34 cellular contexts compared by ENCODE assay signal in the genomic region with DNA sequence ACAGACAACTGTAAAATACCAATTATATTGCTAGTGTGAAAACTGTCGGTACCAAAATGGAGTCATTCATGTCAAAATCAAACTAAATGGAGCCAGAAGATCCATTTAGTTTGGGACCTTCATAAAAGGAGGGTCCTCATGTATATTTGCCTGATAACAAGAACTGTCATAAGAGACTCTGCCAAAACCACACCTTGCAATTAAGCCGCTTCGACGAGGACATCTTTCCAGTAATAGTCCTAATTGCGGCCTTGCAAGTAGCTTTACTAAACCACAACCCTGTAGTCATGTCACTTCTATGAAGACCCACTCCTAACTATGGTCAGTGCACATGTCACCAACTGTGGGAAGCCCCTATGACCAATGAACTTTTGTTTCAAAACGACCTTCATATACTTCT. TPM values are rescaled to one million over a fixed set of nuclear protein-coding genes. Genes with fewer than 3 reads are reported as not detected.
"Had no signal": no experiment of that assay in that cellular context is flagged by ENCODE, and none has a peak within 500 bp of the region (broad histone marks: within the 10 kb centered on the region; RNA-seq: fewer than 3 reads in every experiment).

No MANE protein-coding gene starts in this region.

- ATAC-seq: left colon; left lung; lower lobe of right lung; naive thymus-derived CD8-positive, alpha-beta T cell; pancreas; sciatic nerve; stimulated activated effector memory CD8-positive, alpha-beta T cell treated with anti-CD3 and anti-CD28 coated beads, Interleukin-12 subunit alpha, Interleukin-12 subunit beta, amount 100 ng/mL, for 72 hours; stimulated activated naive CD8-positive, alpha-beta T cell treated with anti-CD3 and anti-CD28 coated beads, Interleukin-15, amount 100 ng/mL, for 72 hours had no signal

- H3K36me3 ChIP-seq: left lung, lower lobe of right lung, pancreas, prostate gland, spleen, tibial nerve, uterus had no signal

- H3K4me3 ChIP-seq: left lung, lower lobe of right lung, pancreas, prostate gland, spleen, tibial nerve, uterus had no signal

- H3K4me1 Mint-ChIP-seq: immature natural killer cell; nephron; neural crest cell; stimulated activated effector memory CD8-positive, alpha-beta T cell treated with anti-CD3 and anti-CD28 coated beads, Interleukin-12 subunit alpha, Interleukin-12 subunit beta, amount 100 ng/mL, for 72 hours; stimulated activated naive CD8-positive, alpha-beta T cell treated with anti-CD3 and anti-CD28 coated beads, Interleukin-15, amount 100 ng/mL, for 72 hours had no signal

- H3K4me3 Mint-ChIP-seq: immature natural killer cell; naive thymus-derived CD8-positive, alpha-beta T cell; nephron; neural crest cell; stimulated activated effector memory CD8-positive, alpha-beta T cell treated with anti-CD3 and anti-CD28 coated beads, Interleukin-12 subunit alpha, Interleukin-12 subunit beta, amount 100 ng/mL, for 72 hours; stimulated activated naive CD8-positive, alpha-beta T cell treated with anti-CD3 and anti-CD28 coated beads, Interleukin-15, amount 100 ng/mL, for 72 hours; type B pancreatic cell had no signal

- H3K27me3 Mint-ChIP-seq: stimulated activated naive CD8-positive, alpha-beta T cell treated with anti-CD3 and anti-CD28 coated beads, Interleukin-15, amount 100 ng/mL, for 72 hours; type B pancreatic cell had no signal

- H3K27ac Mint-ChIP-seq: immature natural killer cell; naive thymus-derived CD8-positive, alpha-beta T cell; nephron; stimulated activated effector memory CD8-positive, alpha-beta T cell treated with anti-CD3 and anti-CD28 coated beads, Interleukin-12 subunit alpha, Interleukin-12 subunit beta, amount 100 ng/mL, for 72 hours; stimulated activated naive CD8-positive, alpha-beta T cell treated with anti-CD3 and anti-CD28 coated beads, Interleukin-15, amount 100 ng/mL, for 72 hours; type B pancreatic cell had no signal

- H3K27me3 ChIP-seq: left lung, pancreas, spleen, tibial nerve, uterus had no signal

- H3K4me1 ChIP-seq: left lung, lower lobe of right lung, pancreas, prostate gland, spleen, tibial nerve, uterus had no signal

- DNase-seq: hippocampal formation; immature natural killer cell; kidney; left colon; left lung; lower lobe of right lung; mammary epithelial cell; mesenchymal stem cell; naive thymus-derived CD8-positive, alpha-beta T cell; nucleus accumbens; pancreas; posterior cingulate gyrus; retina; right cardiac atrium; small intestine; spleen; stimulated activated CD4-positive, alpha-beta T cell treated with anti-CD3 and anti-CD28 coated beads, Interleukin-4, amount 100 ng/mL, for 24 hours; stimulated activated naive CD4-positive, alpha-beta T cell treated with Interleukin-2 at 50 U/mL for 16 hours; stimulated activated naive CD8-positive, alpha-beta T cell treated with anti-CD3 and anti-CD28 coated beads, Interleukin-15, amount 100 ng/mL, for 72 hours; uterus had no signal

- H3K9me3 Mint-ChIP-seq: immature natural killer cell; naive thymus-derived CD8-positive, alpha-beta T cell; nephron; stimulated activated effector memory CD8-positive, alpha-beta T cell treated with anti-CD3 and anti-CD28 coated beads, Interleukin-12 subunit alpha, Interleukin-12 subunit beta, amount 100 ng/mL, for 72 hours; stimulated activated naive CD8-positive, alpha-beta T cell treated with anti-CD3 and anti-CD28 coated beads, Interleukin-15, amount 100 ng/mL, for 72 hours; type B pancreatic cell had no signal

- H3K36me3 Mint-ChIP-seq: immature natural killer cell; naive thymus-derived CD8-positive, alpha-beta T cell; stimulated activated effector memory CD8-positive, alpha-beta T cell treated with anti-CD3 and anti-CD28 coated beads, Interleukin-12 subunit alpha, Interleukin-12 subunit beta, amount 100 ng/mL, for 72 hours; type B pancreatic cell had no signal

- H3K27ac ChIP-seq: left lung, lower lobe of right lung, pancreas, prostate gland, spleen, tibial nerve, uterus had no signal

- FAIRE-seq: islet of Langerhans, kidney, pancreas, small intestine had no signal

- H3K9me3 ChIP-seq: left lung, lower lobe of right lung, pancreas, prostate gland, spleen, tibial nerve, uterus had no signal

RNA-seq across cellular contexts. Expression of a gene that starts 9.4 kb away (rescaled TPM):
- total RNA-seq: left colon, mammary epithelial cell, neural crest cell had no signal
- polyA plus RNA-seq: immature natural killer cell; liver; mammary epithelial cell; naive thymus-derived CD8-positive, alpha-beta T cell; pancreas; small intestine; spleen had no signal

RNA-seq across cellular contexts. Expression of a gene that starts 11.9 kb away (rescaled TPM):
- total RNA-seq: kidney; left colon; left lung; liver; lower lobe of right lung; mammary epithelial cell; mucosa of gallbladder; naive thymus-derived CD8-positive, alpha-beta T cell; neural crest cell; osteoblast; pancreas; prostate gland; right cardiac atrium; sciatic nerve; spleen; temporal lobe; tibial nerve; ureter; uterus had no signal
- polyA plus RNA-seq: immature natural killer cell; liver; mammary epithelial cell; naive thymus-derived CD8-positive, alpha-beta T cell; pancreas; right cardiac atrium; small intestine; spleen; thymus had no signal

RNA-seq across cellular contexts. Expression of a gene that starts 16.1 kb away (rescaled TPM):
- total RNA-seq: mammary epithelial cell had no signal
- polyA plus RNA-seq: immature natural killer cell; mammary epithelial cell; naive thymus-derived CD8-positive, alpha-beta T cell had no signal

RNA-seq across cellular contexts. Expression of a gene that starts 47.9 kb away (rescaled TPM):
- total RNA-seq: mammary epithelial cell; mucosa of gallbladder; naive thymus-derived CD8-positive, alpha-beta T cell; neural crest cell; right cardiac atrium; temporal lobe had no signal
- polyA plus RNA-seq: immature natural killer cell; liver; mammary epithelial cell; naive thymus-derived CD8-positive, alpha-beta T cell; pancreas; right cardiac atrium; small intestine; spleen; thymus had no signal

RNA-seq across cellular contexts. Expression of a gene that starts 51.3 kb away (rescaled TPM):
- total RNA-seq: kidney; left colon; left lung; liver; lower lobe of right lung; mammary epithelial cell; mucosa of gallbladder; naive thymus-derived CD8-positive, alpha-beta T cell; neural crest cell; osteoblast; pancreas; prostate gland; right cardiac atrium; sciatic nerve; spleen; temporal lobe; tibial nerve; ureter; uterus had no signal
- polyA plus RNA-seq: immature natural killer cell; liver; mammary epithelial cell; naive thymus-derived CD8-positive, alpha-beta T cell; pancreas; right cardiac atrium; small intestine; spleen; thymus had no signal
